In genomic region chr2:143581989-143582719, GRCh38 we compare ENCODE assay signal across 11 cellular contexts.
DNase-seq lines count a peak whose midpoint lies in the region; ATAC-seq and TF ChIP-seq lines count a peak whose summit lies in the region.
"Had no signal": no experiment of that assay in that cellular context is flagged by ENCODE, and none has a peak within 500 bp of the region (broad histone marks: within the 10 kb centered on the region; RNA-seq: fewer than 3 reads in every experiment).

No MANE protein-coding gene starts in this region.

- no peaks in the 10 kb centered on the region for H3F3A ChIP-seq in GM23338 (replicated peaks; ENCODE audit: low read depth)

- peak; percentile 22 for DNase-seq in AG08395 (ENCODE audit: low spot score)
- no peak for DNase-seq in GM23338 (ENCODE audit: low spot score)
- peak; percentile 12 for DNase-seq in WERI-Rb-1
- DNase-seq in kidney glomerular epithelial cell (lab: John Stamatoyannopoulos, UW): peak; percentile 1
- no peak for DNase-seq in NCI-H446 treated with DMSO at 0.1 percent for 48 hours (lab: John Stamatoyannopoulos, UW)
- no peak for DNase-seq in psoas muscle
- no peak for DNase-seq in DMS114 treated with DMSO at 0.1 percent for 48 hours (lab: John Stamatoyannopoulos, UW; ENCODE audit: unreplicated experiment)
- no peak for DNase-seq in DMS79 (lab: John Stamatoyannopoulos, UW)
- DNase-seq: H7 had no signal

- H3K9me3 ChIP-seq in WERI-Rb-1 (ENCODE audit: severe bottlenecking): no peaks in the 10 kb centered on the region
- no peaks in the 10 kb centered on the region for H3K9me3 ChIP-seq in psoas muscle

- H3K36me3 ChIP-seq in GM23338 (ENCODE audit: insufficient read depth): no peaks in the 10 kb centered on the region
- no peaks in the 10 kb centered on the region for H3K36me3 ChIP-seq in WERI-Rb-1
- H3K36me3 ChIP-seq in psoas muscle (ENCODE audit: insufficient read depth in 1 of 2, low read depth in 1 of 2): no peaks in the 10 kb centered on the region

- H3K4me1 ChIP-seq in GM23338 (ENCODE audit: insufficient read depth) (peaks cover 6% of the 10 kb centered on the region), psoas muscle (no peaks in the 10 kb centered on the region)

- H3K4me2 ChIP-seq in GM23338: no peak overlapping the region

- no peaks in the 10 kb centered on the region; the same call in 2 of the 3 replicates for H3K9me3 Mint-ChIP-seq in GM23338

- peaks cover 15% of the 10 kb centered on the region for H3K4me1 Mint-ChIP-seq in GM23338

- H3K27me3 ChIP-seq in GM23338 (ENCODE audit: insufficient read depth): no peaks in the 10 kb centered on the region
- H3K27me3 ChIP-seq in WERI-Rb-1 (ENCODE audit: insufficient read depth, low read depth, severe bottlenecking): no peaks in the 10 kb centered on the region
- H3K27me3 ChIP-seq in psoas muscle (ENCODE audit: insufficient read depth in 3 of 3, low read length in 2 of 3): no peaks in the 10 kb centered on the region

- H2AFZ ChIP-seq in GM23338: no peak overlapping the region

- no peaks in the 10 kb centered on the region; the same call in 1 of the 2 replicates for H3K9me2 ChIP-seq in GM23338 (ENCODE audit: insufficient read depth)

- H3K4me3 ChIP-seq in GM23338: no peak overlapping the region
- no peak overlapping the region for H3K4me3 ChIP-seq in WERI-Rb-1 (ENCODE audit: low read depth, low read length)
- H3K4me3 ChIP-seq in psoas muscle: no peak overlapping the region

- H3K4me3 Mint-ChIP-seq in GM23338: no peak overlapping the region
- H3K4me3 Mint-ChIP-seq: brain, memory B cell had no signal

- no peaks in the 10 kb centered on the region for H4K20me1 ChIP-seq in GM23338 (replicated peaks; ENCODE audit: insufficient read depth)

- H3K27ac Mint-ChIP-seq in GM23338: no peak overlapping the region
- H3K27ac Mint-ChIP-seq: brain, memory B cell had no signal

- H3K79me2 ChIP-seq in GM23338 (replicated peaks; ENCODE audit: insufficient read depth): no peaks in the 10 kb centered on the region

- ATAC-seq in GM23338 (0 out of 3 replicates have a peak, but pooled peaks have one; percentile 40), psoas muscle (no peak)

- 43 to 58% (median 48%) methylated on average over 5 of the region's 5 CpGs for WGBS in psoas muscle, 3 donors

- H3K27ac ChIP-seq in GM23338 (ENCODE audit: low read depth) (no peak overlapping the region), WERI-Rb-1 (no peak overlapping the region), psoas muscle (no peak overlapping the region)

- peaks cover under 1% of the 10 kb centered on the region for H3K27me3 Mint-ChIP-seq in GM23338 (ENCODE audit: insufficient read depth, low read depth, poor library complexity)
- H3K27me3 Mint-ChIP-seq: brain, memory B cell had no signal

- TF ChIP-seq CTCF in GM23338 (conservative IDR thresholded peaks at IDR 0.05; ENCODE audit: low read depth in 2 of 2) (peak; percentile 49 to 77), WERI-Rb-1 (IDR thresholded peaks at IDR 0.05; ENCODE audit: low read depth, low read length) (peak; percentile 49), psoas muscle (IDR thresholded peaks at IDR 0.05) (no peak)

- intact Hi-C loops in psoas muscle (cut with DNase I): no loop called here

- no peaks in the 10 kb centered on the region for H3K36me3 Mint-ChIP-seq in GM23338 (ENCODE audit: low read depth)
- H3K36me3 Mint-ChIP-seq: brain had no signal

TF ChIP-seq in GM23338, 12 proteins besides CTCF, POLR2A, EP300 and RAD21:
- TF ChIP-seq, protein P1, sequence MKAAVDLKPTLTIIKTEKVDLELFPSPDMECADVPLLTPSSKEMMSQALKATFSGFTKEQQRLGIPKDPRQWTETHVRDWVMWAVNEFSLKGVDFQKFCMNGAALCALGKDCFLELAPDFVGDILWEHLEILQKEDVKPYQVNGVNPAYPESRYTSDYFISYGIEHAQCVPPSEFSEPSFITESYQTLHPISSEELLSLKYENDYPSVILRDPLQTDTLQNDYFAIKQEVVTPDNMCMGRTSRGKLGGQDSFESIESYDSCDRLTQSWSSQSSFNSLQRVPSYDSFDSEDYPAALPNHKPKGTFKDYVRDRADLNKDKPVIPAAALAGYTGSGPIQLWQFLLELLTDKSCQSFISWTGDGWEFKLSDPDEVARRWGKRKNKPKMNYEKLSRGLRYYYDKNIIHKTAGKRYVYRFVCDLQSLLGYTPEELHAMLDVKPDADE (IDR thresholded peaks at IDR 0.05): no peak
- TF ChIP-seq ZNF331 (CRISPR knock-in tag; IDR thresholded peaks at IDR 0.05; ENCODE audit: low read depth): no peak
- TF ChIP-seq EZH2phosphoT487 (IDR thresholded peaks at IDR 0.05; ENCODE audit: unreplicated experiment): no peak
- no peak for TF ChIP-seq STAT1 (IDR thresholded peaks at IDR 0.05; ENCODE audit: unreplicated experiment)
- no peak for TF ChIP-seq NANOG (IDR thresholded peaks at IDR 0.05; ENCODE audit: borderline replicate concordance)
- no peak for TF ChIP-seq CREB1 (CRISPR knock-in tag; IDR thresholded peaks at IDR 0.05; ENCODE audit: low read depth)
- no peak for TF ChIP-seq JUNB (IDR thresholded peaks at IDR 0.05; ENCODE audit: unreplicated experiment)
- no peak for TF ChIP-seq ZNF114 (CRISPR knock-in tag; IDR thresholded peaks at IDR 0.05)
- no peak for TF ChIP-seq POLR2AphosphoS5 (IDR thresholded peaks at IDR 0.05; ENCODE audit: low read depth)
TF ChIP-seq in GM23338: peak in this region for 0.

Comparison
In these comparisons a context has a peak if more than half of its experiments do, and no peak if none do; other contexts are left out.
1. DNase-seq: peak in AG08395 (single experiment), WERI-Rb-1 (single experiment) and kidney glomerular epithelial cell (single experiment); none in GM23338 (single experiment), NCI-H446 treated with DMSO at 0.1 percent for 48 hours (single experiment), psoas muscle (0 of 2), DMS114 treated with DMSO at 0.1 percent for 48 hours (single experiment) and DMS79 (single experiment).